In genomic region chr4:88378691-88379559, GRCh38 we compare ENCODE assay signal across 1 cellular context.
TF ChIP-seq lines count a peak whose summit lies in the region.

Gene HERC6, plus strand, starts transcription at chr4:88378852. Its CDS starts 70 bp downstream, at chr4:88378922.

TF ChIP-seq in A549, 52 proteins besides CTCF, POLR2A, EP300 and RAD21 (continued from another document):
- TF ChIP-seq CHD2 (IDR thresholded peaks at IDR 0.05; ENCODE audit: low read length, partially characterized antibody) (no peak), ATOH8 (CRISPR knock-in tag; IDR thresholded peaks at IDR 0.05; ENCODE audit: low read depth) (no peak), SMC3 (IDR thresholded peaks at IDR 0.05) (peak; percentile 54; the same call in 2 of the 3 replicates), CEBPB (IDR thresholded peaks at IDR 0.05) (no peak)
